22 cellular contexts compared by ENCODE assay signal in genomic region chr1:39727221-39727931, GRCh38. TPM values are rescaled to one million over a fixed set of nuclear protein-coding genes. Genes with fewer than 3 reads are reported as not detected.
A peak's percentile ranks its signal among the peaks of the same experiment; 100 is the strongest.
DNase-seq lines count a peak whose midpoint lies in the region; ATAC-seq, FAIRE-seq and TF ChIP-seq lines count a peak whose summit lies in the region.
"Had no signal": no experiment of that assay in that cellular context is flagged by ENCODE, and none has a peak within 500 bp of the region (broad histone marks: within the 10 kb centered on the region; RNA-seq: fewer than 3 reads in every experiment).

No MANE protein-coding gene starts in this region.

- DNase-seq in GM10248 (ENCODE audit: extremely low spot score) (peak; percentile 55), kidney (peak; percentile 35), adrenal gland (no peak), SK-N-SH (no peak)
- DNase-seq in CD8-positive, alpha-beta T cell: no peak
- DNase-seq: activated CD4-positive, alpha-beta T cell treated with anti-CD3 and anti-CD28 coated beads, Interleukin-2, amount 50 U/mL, for 48 hours; activated effector memory CD4-positive, alpha-beta T cell treated with anti-CD3 and anti-CD28 coated beads, Interleukin-2, amount 50 U/mL, for 16 hours; anterior cingulate cortex; endodermal cell; islet precursor cell; mesendoderm; Peyer's patch; psoas muscle; stimulated activated naive CD4-positive, alpha-beta T cell; upper lobe of right lung had no signal

- H3K4me3 Mint-ChIP-seq in IgD-negative memory B cell: peak overlapping the region in 3 of 4 donors; percentile 82 to 95 (median 93)
- H3K4me3 Mint-ChIP-seq in CD8-positive, alpha-beta T cell: no peak overlapping the region
- H3K4me3 Mint-ChIP-seq: endodermal cell had no signal

- no peaks in the 10 kb centered on the region for H3K4me1 ChIP-seq in kidney (ENCODE audit: control insufficient read depth in 1 of 2, insufficient read depth in 1 of 2, low read depth in 1 of 2, low read length in 2 of 2)
- H3K4me1 ChIP-seq in CD8-positive, alpha-beta T cell (ENCODE audit: insufficient read depth, low read length): no peaks in the 10 kb centered on the region
- no peaks in the 10 kb centered on the region for H3K4me1 ChIP-seq in adrenal gland (replicated peaks in 1 of 2)
- no peaks in the 10 kb centered on the region for H3K4me1 ChIP-seq in SK-N-SH (ENCODE audit: control insufficient read depth in 1 of 2, insufficient read depth in 2 of 2, low read depth in 1 of 2, low read length in 1 of 2)
- H3K4me1 ChIP-seq: Peyer's patch, psoas muscle, upper lobe of right lung had no signal

- H3K27ac ChIP-seq in kidney (ENCODE audit: low read depth in 2 of 2, low read length in 2 of 2) (no peak overlapping the region), adrenal gland (peak overlapping the region in 1 of 5 donors; percentile 22), SK-N-SH (ENCODE audit: low read depth in 2 of 2, low read length in 1 of 2) (no peak overlapping the region)
- no peak overlapping the region for H3K27ac ChIP-seq in CD8-positive, alpha-beta T cell (ENCODE audit: low read depth, low read length)
- H3K27ac ChIP-seq: Peyer's patch, psoas muscle, SK-N-MC, upper lobe of right lung had no signal

- H3K9ac ChIP-seq in kidney (ENCODE audit: low read length in 2 of 2) (no peak overlapping the region), SK-N-SH (no peak overlapping the region)

- TF ChIP-seq CTCF in GM10248 (IDR thresholded peaks at IDR 0.05; ENCODE audit: control extremely low read depth, extremely low read depth, low read depth, missing control alignments): no peak
- TF ChIP-seq CTCF in kidney (IDR thresholded peaks at IDR 0.05; ENCODE audit: borderline replicate concordance, extremely low read depth, insufficient read depth): no peak
- no peak for TF ChIP-seq CTCF in CD8-positive, alpha-beta T cell (IDR thresholded peaks at IDR 0.05)
- TF ChIP-seq CTCF in adrenal gland (IDR thresholded peaks at IDR 0.05): no peak
- TF ChIP-seq CTCF in SK-N-SH (IDR thresholded peaks at IDR 0.05): no peak

- H3K36me3 Mint-ChIP-seq in IgD-negative memory B cell: no peaks in the 10 kb centered on the region
- no peaks in the 10 kb centered on the region for H3K36me3 Mint-ChIP-seq in CD8-positive, alpha-beta T cell

- peaks cover 36% of the 10 kb centered on the region for H3K27me3 Mint-ChIP-seq in IgD-negative memory B cell
- H3K27me3 Mint-ChIP-seq in CD8-positive, alpha-beta T cell (ENCODE audit: low read depth): peaks cover 54% of the 10 kb centered on the region

- POLR2A ChIA-PET in GM10248 (lab: Yijun Ruan, JAX): interaction anchor here (0.5 kb wide), 1 partner anchor 156 kb away, joined by 3 read pairs; no protein-coding TSS in a partner anchor
- POLR2A ChIA-PET in CD8-positive, alpha-beta T cell (lab: Charles Lee): interaction anchor here (0.6 to 1.3 kb wide), 2 partner anchors 11 to 16 kb away, joined by 3 to 4 read pairs; partner anchors contain the start of gene PPIE
- POLR2A ChIA-PET in SK-N-SH (lab: Yijun Ruan, JAX): no interaction called here

- no peaks in the 10 kb centered on the region for H3K9me3 Mint-ChIP-seq in IgD-negative memory B cell
- no peaks in the 10 kb centered on the region for H3K9me3 Mint-ChIP-seq in CD8-positive, alpha-beta T cell
- H3K9me3 Mint-ChIP-seq: endodermal cell had no signal

- CTCF ChIA-PET in GM10248 (lab: Yijun Ruan, JAX): interaction anchor here (0.9 to 1.8 kb wide), 5 partner anchors 11 to 122 kb away, joined by 3 to 5 read pairs (median 4); partner anchors contain the start of gene PPIE
- CTCF ChIA-PET in CD8-positive, alpha-beta T cell (lab: Charles Lee): interaction anchor here (0.6 to 18.9 kb wide), 3 partner anchors 55 to 120 kb away, joined by 3 to 171 read pairs (median 7); no protein-coding TSS in a partner anchor
- CTCF ChIA-PET in SK-N-SH (lab: Yijun Ruan, JAX): interaction anchor here (0.6 to 2.0 kb wide), 3 partner anchors 26 to 191 kb away, joined by 3 to 6 read pairs (median 3); no protein-coding TSS in a partner anchor

- peak overlapping the region in 2 of 3 donors; percentile 19 to 80 for H3K27ac Mint-ChIP-seq in IgD-negative memory B cell
- H3K27ac Mint-ChIP-seq in CD8-positive, alpha-beta T cell: no peak overlapping the region
- H3K27ac Mint-ChIP-seq: endodermal cell had no signal

- no peak overlapping the region for H3K4me2 ChIP-seq in SK-N-SH

- TF ChIP-seq EP300 in SK-N-SH (IDR thresholded peaks at IDR 0.05; ENCODE audit: borderline replicate concordance in 1 of 2, low read depth in 1 of 2, low read length in 1 of 2): no peak

- FAIRE-seq in kidney (lab: Jason Lieb, UNC): no peak

- no peak overlapping the region for H2AFZ ChIP-seq in SK-N-SH (ENCODE audit: low read depth)

- no peak for TF ChIP-seq RAD21 in SK-N-SH (IDR thresholded peaks at IDR 0.05; ENCODE audit: low read length)

- H4K20me1 ChIP-seq in SK-N-SH (ENCODE audit: insufficient read depth): no peaks in the 10 kb centered on the region

- no peaks in the 10 kb centered on the region for H3K79me2 ChIP-seq in SK-N-SH (ENCODE audit: insufficient read depth)

- H3K36me3 ChIP-seq in kidney (ENCODE audit: control insufficient read depth in 1 of 2, insufficient read depth in 2 of 2, low read length in 2 of 2) (no peaks in the 10 kb centered on the region), adrenal gland (replicated peaks in 1 of 2) (no peaks in the 10 kb centered on the region), SK-N-SH (replicated peaks in 1 of 2; ENCODE audit: control insufficient read depth in 1 of 2, insufficient read depth in 2 of 2, low read length in 1 of 2) (no peaks in the 10 kb centered on the region)
- H3K36me3 ChIP-seq in CD8-positive, alpha-beta T cell (ENCODE audit: insufficient read depth, low read length): no peaks in the 10 kb centered on the region
- H3K36me3 ChIP-seq: Peyer's patch, upper lobe of right lung had no signal

- no peaks in the 10 kb centered on the region for H3F3A ChIP-seq in SK-N-SH (replicated peaks; ENCODE audit: insufficient read depth)

- H3K4me3 ChIP-seq in kidney (ENCODE audit: low read length in 2 of 2): no peak overlapping the region
- H3K4me3 ChIP-seq in CD8-positive, alpha-beta T cell (ENCODE audit: low read depth, low read length): no peak overlapping the region
- H3K4me3 ChIP-seq in adrenal gland: no peak overlapping the region
- H3K4me3 ChIP-seq in SK-N-SH (ENCODE audit: low read depth in 2 of 2, low read length in 1 of 2): no peak overlapping the region
- H3K4me3 ChIP-seq: psoas muscle, SK-N-MC, upper lobe of right lung had no signal

- H3K9me2 ChIP-seq in SK-N-SH: no peaks in the 10 kb centered on the region

- WGBS in adrenal gland, 4 donors: 40 to 56% (median 53%) methylated on average over 9 to 10 of the region's 10 CpGs
- WGBS in SK-N-SH (ENCODE audit: low lambda C conversion rate): 62% methylated on average over 10 of the region's 10 CpGs

- no peak for TF ChIP-seq POLR2A in adrenal gland (IDR thresholded peaks at IDR 0.05)

- ATAC-seq in GM18511 (IDR thresholded peaks at IDR 0.05; ENCODE audit: unreplicated experiment): peak; percentile 44
- no peak for ATAC-seq in HG03039 (IDR thresholded peaks at IDR 0.05; ENCODE audit: unreplicated experiment)
- no peak for ATAC-seq in CD8-positive, alpha-beta T cell
- ATAC-seq: psoas muscle, upper lobe of right lung had no signal

- H3K9me3 ChIP-seq in kidney (ENCODE audit: control insufficient read depth in 1 of 2, low read length in 2 of 2) (no peaks in the 10 kb centered on the region), adrenal gland (replicated peaks in 1 of 3) (no peaks in the 10 kb centered on the region), SK-N-SH (no peaks in the 10 kb centered on the region)
- no peaks in the 10 kb centered on the region for H3K9me3 ChIP-seq in CD8-positive, alpha-beta T cell (ENCODE audit: low read length)
- H3K9me3 ChIP-seq: Peyer's patch, psoas muscle, upper lobe of right lung had no signal

- intact Hi-C loops in kidney (cut with DNase I): loop anchor here (10.0 kb wide), 2 partner anchors 117 to 123 kb away; no protein-coding TSS in a partner anchor
- intact Hi-C loops in CD8-positive, alpha-beta T cell (cut with DNase I, micrococcal nuclease): loop anchor here (10.0 kb wide), 2 partner anchors 623 to 633 kb away; no protein-coding TSS in a partner anchor
- intact Hi-C loops in adrenal gland (cut with DNase I): no loop called here

- peaks cover 6% of the 10 kb centered on the region for H3K27me3 ChIP-seq in CD8-positive, alpha-beta T cell (ENCODE audit: insufficient read depth, low read length)
- H3K27me3 ChIP-seq in adrenal gland: peaks cover 26% of the 10 kb centered on the region
- peaks cover 12% of the 10 kb centered on the region; the same call in 1 of the 2 replicates for H3K27me3 ChIP-seq in SK-N-SH (ENCODE audit: insufficient read depth)

- peaks cover 9 to 11% (median 10%) of the 10 kb centered on the region in 3 donors for H3K4me1 Mint-ChIP-seq in IgD-negative memory B cell
- no peaks in the 10 kb centered on the region for H3K4me1 Mint-ChIP-seq in CD8-positive, alpha-beta T cell (ENCODE audit: low read depth)
- H3K4me1 Mint-ChIP-seq: endodermal cell had no signal

RNA-seq across cellular contexts. Expression of gene PPIE, which starts 11.3 kb away (rescaled TPM):
- polyA plus RNA-seq in IgD-negative memory B cell (83.7 TPM), kidney (ENCODE audit: insufficient read depth, low read depth, low replicate concordance) (52.0 TPM), adrenal gland (10 to 100 TPM; 43.6 to 56.0 (median 47.1) TPM), SK-N-SH (2012; rRNA removed) (78.4 and 105 TPM in 2 replicates)
- total RNA-seq in kidney (58.6 TPM), adrenal gland (10 to 100 TPM; 34.3 to 78.9 (median 42.3) TPM)
- total RNA-seq in CD8-positive, alpha-beta T cell: 10 to 100 TPM; 43.6 to 46.7 TPM
- polyA plus RNA-seq in SK-N-SH (2012; cell fraction: cytosol; rRNA removed): 67.3 and 86.0 TPM in 2 replicates
- polyA plus RNA-seq in SK-N-SH (2012; cell fraction: nucleus; rRNA removed): 91.3 and 92.7 TPM in 2 replicates

RNA-seq across cellular contexts. Expression of gene HPCAL4, which starts 36.1 kb away (rescaled TPM):
- polyA plus RNA-seq in IgD-negative memory B cell (0.29 TPM), kidney (ENCODE audit: insufficient read depth, low read depth, low replicate concordance) (3.9 TPM), adrenal gland (1 to 10 TPM; 1.1 to 9.9 (median 3.9) TPM), SK-N-SH (2012; rRNA removed) (0.15 and 0.55 TPM in 2 replicates)
- total RNA-seq in kidney (5.2 TPM), adrenal gland (1 to 10 TPM in 3 of 8 donors, under 1 TPM in 1, not detected in 4; 0.42 to 6.4 (median 3.4) TPM)
- total RNA-seq in CD8-positive, alpha-beta T cell: 10 to 100 TPM; 12.1 to 12.8 TPM
- 0.33 and 0.90 TPM in 2 replicates for polyA plus RNA-seq in SK-N-SH (2012; cell fraction: cytosol; rRNA removed)
- polyA plus RNA-seq in SK-N-SH (2012; cell fraction: nucleus; rRNA removed): 0.15 and 0.21 TPM in 2 replicates
- total RNA-seq: endodermal cell had no signal
- polyA plus RNA-seq: BJ had no signal

RNA-seq across cellular contexts. Expression of gene OXCT2, which starts 43.8 kb away (rescaled TPM):
- polyA plus RNA-seq in IgD-negative memory B cell: 0.93 TPM
- 0.98 TPM for total RNA-seq in kidney
- polyA plus RNA-seq in kidney (ENCODE audit: insufficient read depth, low read depth, low replicate concordance): 0.32 TPM
- under 1 TPM; 0.83 to 0.95 TPM for total RNA-seq in CD8-positive, alpha-beta T cell
- total RNA-seq in adrenal gland: 1 to 10 TPM in 2 of 8 donors, under 1 TPM in 5, not detected in 1; 0.15 to 2.1 (median 0.41) TPM
- 1 to 10 TPM in 1 of 3 donors, under 1 TPM in 2; 0.42 to 2.4 (median 0.71) TPM for polyA plus RNA-seq in adrenal gland
- polyA plus RNA-seq in SK-N-SH (2012; rRNA removed): 0.34 and 0.44 TPM in 2 replicates
- 0.26 and 0.28 TPM in 2 replicates for polyA plus RNA-seq in SK-N-SH (2012; cell fraction: cytosol; rRNA removed)
- 0.46 and 0.54 TPM in 2 replicates for polyA plus RNA-seq in SK-N-SH (2012; cell fraction: nucleus; rRNA removed)
- total RNA-seq: H4 had no signal
- polyA plus RNA-seq: neural cell had no signal

RNA-seq across cellular contexts. Expression of gene NT5C1A, which starts 55.5 kb away (rescaled TPM):
- polyA plus RNA-seq in IgD-negative memory B cell (not detected), kidney (ENCODE audit: insufficient read depth, low read depth, low replicate concordance) (0.62 TPM), adrenal gland (1 to 10 TPM in 1 of 3 donors, under 1 TPM in 2; 0.17 to 1.0 (median 0.97) TPM), SK-N-SH (2012; rRNA removed) (0.12 and 0.73 TPM in 2 replicates)
- total RNA-seq in kidney (2.0 TPM), adrenal gland (1 to 10 TPM in 4 of 8 donors, under 1 TPM in 3, not detected in 1; 0.43 to 7.8 (median 2.3) TPM)
- under 1 TPM; 0.31 to 0.68 TPM for total RNA-seq in CD8-positive, alpha-beta T cell
- polyA plus RNA-seq in SK-N-SH (2012; cell fraction: cytosol; rRNA removed): 0.26 and 0.60 TPM in 2 replicates
- 0.13 and 1.6 TPM in 2 replicates for polyA plus RNA-seq in SK-N-SH (2012; cell fraction: nucleus; rRNA removed)
- total RNA-seq: endodermal cell, Peyer's patch had no signal
- polyA plus RNA-seq: BJ, neural cell had no signal

Comparison
In these comparisons a context has a peak if more than half of its experiments do, and no peak if none do; other contexts are left out.
1. DNase-seq: peak in GM10248 (single experiment) and kidney (single experiment); none in CD8-positive, alpha-beta T cell (0 of 7), adrenal gland (0 of 7) and SK-N-SH (single experiment).
2. intact Hi-C loops: an anchor here in kidney (10.0 kb wide) and CD8-positive, alpha-beta T cell (10.0 kb wide); none called in adrenal gland.